27 cellular contexts compared by ENCODE assay signal in genomic region chr6:7636151-7636550, GRCh38. TPM values are rescaled to one million over a fixed set of nuclear protein-coding genes. Genes with fewer than 3 reads are reported as not detected.
DNase-seq lines count a peak whose midpoint lies in the region; ATAC-seq, FAIRE-seq and TF ChIP-seq lines count a peak whose summit lies in the region.
"Had no signal": no experiment of that assay in that cellular context is flagged by ENCODE, and none has a peak within 500 bp of the region (broad histone marks: within the 10 kb centered on the region; RNA-seq: fewer than 3 reads in every experiment).

No MANE protein-coding gene starts in this region.

- CTCF ChIA-PET in mammary epithelial cell (lab: Charles Lee; ENCODE audit: low non-redundant PET), result no interaction called here
- CTCF ChIA-PET in MCF 10A (lab: Yijun Ruan, JAX), result no interaction called here

- H3K79me2 ChIP-seq in mammary epithelial cell (ENCODE audit: insufficient read depth, low read length), result no peaks in the 10 kb centered on the region

- H3K4me1 ChIP-seq in mammary epithelial cell (ENCODE audit: insufficient read depth, low read length), result peaks cover 9% of the 10 kb centered on the region
- H3K4me1 ChIP-seq: BE2C had no signal

- H3K36me3 ChIP-seq in mammary epithelial cell (ENCODE audit: insufficient read depth, low read length), result no peaks in the 10 kb centered on the region
- H3K36me3 ChIP-seq: BE2C, SJSA1 had no signal

- no peaks in the 10 kb centered on the region for H3K27me3 ChIP-seq in mammary epithelial cell (ENCODE audit: insufficient read depth, low read length)
- H3K27me3 ChIP-seq: SJSA1 had no signal

- H3K4me3 ChIP-seq in mammary epithelial cell (replicated peaks in 1 of 3; ENCODE audit: insufficient read depth in 1 of 3, low read depth in 2 of 3, low read length in 3 of 3) (no peak overlapping the region), choroid plexus epithelial cell (ENCODE audit: low read depth, low read length) (no peak overlapping the region)
- H3K4me3 ChIP-seq: GM23338, SJSA1 had no signal

- POLR2A ChIA-PET in MCF 10A (lab: Yijun Ruan, JAX), result no interaction called here

- TF ChIP-seq CTCF in mammary epithelial cell (conservative IDR thresholded peaks at IDR 0.05 in 1 of 2, IDR thresholded peaks at IDR 0.05 in 1 of 2; ENCODE audit: extremely low read depth in 1 of 2, insufficient read depth in 1 of 2, low read depth in 1 of 2, low read length in 2 of 2), result no peak
- TF ChIP-seq CTCF in MCF 10A (IDR thresholded peaks at IDR 0.05; ENCODE audit: unreplicated experiment), result no peak
- no peak for TF ChIP-seq CTCF in choroid plexus epithelial cell (conservative IDR thresholded peaks at IDR 0.05; ENCODE audit: low read depth, low read length)

- H3K9me3 Mint-ChIP-seq in MCF 10A (ENCODE audit: unreplicated experiment), result no peaks in the 10 kb centered on the region
- H3K9me3 Mint-ChIP-seq: CD8-positive, alpha-beta memory T cell; GM23338; H9; IgD-negative memory B cell had no signal

- peaks cover 6% of the 10 kb centered on the region for H3K4me1 Mint-ChIP-seq in MCF 10A (ENCODE audit: insufficient read depth, unreplicated experiment)
- H3K4me1 Mint-ChIP-seq: CD14-positive monocyte; CD8-positive, alpha-beta memory T cell; GM23338; H9 had no signal

- H3K27ac Mint-ChIP-seq in MCF 10A (ENCODE audit: low read depth, unreplicated experiment), result no peak overlapping the region
- H3K27ac Mint-ChIP-seq: CD14-positive monocyte; CD8-positive, alpha-beta memory T cell; GM23338; H9; IgD-negative memory B cell had no signal

- H3K9ac ChIP-seq in mammary epithelial cell (ENCODE audit: insufficient read depth, low read length), result no peak overlapping the region

- H3K4me3 Mint-ChIP-seq in MCF 10A (ENCODE audit: unreplicated experiment), result no peak overlapping the region
- H3K4me3 Mint-ChIP-seq: CD14-positive monocyte; CD8-positive, alpha-beta memory T cell; GM23338; H9; IgD-negative memory B cell had no signal

- dilution Hi-C loops in mammary epithelial cell (cut with HindIII; ENCODE audit: low sequenced_read_pairs), result no loop called here

- DNase-seq in mammary epithelial cell (no peak), MCF 10A (ENCODE audit: unreplicated experiment) (no peak), RCC 7860 (ENCODE audit: low spot score) (peak; percentile 8), choroid plexus epithelial cell (ENCODE audit: low read depth) (peak; percentile 72), NCI-H1092 treated with DMSO at 0.1 percent for 48 hours (lab: John Stamatoyannopoulos, UW) (no peak)
- DNase-seq: ACHN; BE2C; CD8-positive, alpha-beta memory T cell; DMS 273 treated with DMSO at 0.1 percent for 48 hours; DND-41; H9; MV-4-11; NCI-H1105 treated with DMSO at 0.1 percent for 48 hours; NCI-H146; NCI-H2029; NCI-H446; NCI-H524 treated with DMSO at 0.1 percent for 48 hours; NCI-H774; Right ventricle myocardium superior had no signal

- intact Hi-C loops in mammary epithelial cell (cut with micrococcal nuclease) (no loop called here), MCF 10A (cut with micrococcal nuclease) (no loop called here)

- peaks cover 4% of the 10 kb centered on the region for H3K36me3 Mint-ChIP-seq in MCF 10A (ENCODE audit: insufficient read depth, unreplicated experiment)
- H3K36me3 Mint-ChIP-seq: CD14-positive monocyte; CD8-positive, alpha-beta memory T cell; IgD-negative memory B cell had no signal

- no peaks in the 10 kb centered on the region for H3K27me3 Mint-ChIP-seq in MCF 10A (ENCODE audit: insufficient read depth, unreplicated experiment)

- H4K20me1 ChIP-seq in mammary epithelial cell (ENCODE audit: insufficient read depth, low read length), result no peaks in the 10 kb centered on the region

- ATAC-seq in GM21423 (IDR thresholded peaks at IDR 0.05; ENCODE audit: unreplicated experiment) (no peak), HG02571 (IDR thresholded peaks at IDR 0.05; ENCODE audit: unreplicated experiment) (no peak)
- ATAC-seq: GM23338 had no signal

- no peak overlapping the region for H3K4me2 ChIP-seq in mammary epithelial cell (ENCODE audit: insufficient read depth, low read depth, low read length)
- H3K4me2 ChIP-seq: GM23338 had no signal

- 64% methylated on average over 1 of the region's 1 CpG for WGBS in mammary epithelial cell (ENCODE audit: low coverage, missing lambda C conversion rate)

- H3K9me3 ChIP-seq in mammary epithelial cell (replicated peaks; ENCODE audit: insufficient read depth, low read length), result peaks cover 3% of the 10 kb centered on the region
- H3K9me3 ChIP-seq: BE2C, SJSA1 had no signal

- FAIRE-seq in RCC 7860 (lab: Jason Lieb, UNC), result no peak
- FAIRE-seq: G401.6 had no signal

- in situ Hi-C loops in mammary epithelial cell (cut with MboI; ENCODE audit: low sequenced_read_pairs in 2 of 2), result no loop called here

- H3K27ac ChIP-seq in mammary epithelial cell (ENCODE audit: insufficient read depth, low read depth, low read length), result no peak overlapping the region
- H3K27ac ChIP-seq: 22Rv1, SJSA1 had no signal

- peak overlapping the region; percentile 42 for H2AFZ ChIP-seq in mammary epithelial cell (ENCODE audit: low read depth, low read length)
- H2AFZ ChIP-seq: GM23338 had no signal

- BruUV-seq in mammary epithelial cell (replicated peaks; lab: Mats Ljungman, UMichigan) (no TSS peak), MCF 10A (replicated peaks; lab: Mats Ljungman, UMichigan) (no TSS peak)

RNA-seq across cellular contexts. Expression of gene SNRNP48, which starts 46.2 kb away (rescaled TPM):
- 10 to 100 TPM in 1 of 2 donors, 1 to 10 TPM in 1; 8.8 to 11.7 TPM for total RNA-seq in mammary epithelial cell
- polyA plus RNA-seq in mammary epithelial cell, result 5.6 TPM
- polyA minus RNA-seq in mammary epithelial cell, result 0.47 TPM
- total RNA-seq in MCF 10A (2022), result 10.2 and 11.2 TPM in 2 replicates

Comparison
In these comparisons a context has a peak if more than half of its experiments do, and no peak if none do; other contexts are left out.
1. DNase-seq: peak in RCC 7860 (single experiment) and choroid plexus epithelial cell (single experiment); none in mammary epithelial cell (single experiment), MCF 10A (single experiment) and NCI-H1092 treated with DMSO at 0.1 percent for 48 hours (single experiment).